ENCODE assay signal across 4 cellular contexts in genomic region chr2:182876653-182877052, GRCh38. TPM values are rescaled to one million over a fixed set of nuclear protein-coding genes. Genes with fewer than 3 reads are reported as not detected.
"Had no signal": no experiment of that assay in that cellular context is flagged by ENCODE, and none has a peak within 500 bp of the region (broad histone marks: within the 10 kb centered on the region; RNA-seq: fewer than 3 reads in every experiment).

No MANE protein-coding gene starts in this region.

RNA-seq across cellular contexts. Expression of gene FRZB, which starts 10.2 kb away (rescaled TPM):
- total RNA-seq: naive thymus-derived CD4-positive, alpha-beta T cell; naive thymus-derived CD8-positive, alpha-beta T cell had no signal
- polyA plus RNA-seq: immature natural killer cell; mammary epithelial cell; naive thymus-derived CD4-positive, alpha-beta T cell; naive thymus-derived CD8-positive, alpha-beta T cell had no signal
